19 cellular contexts compared by ENCODE assay signal in the genomic region with DNA sequence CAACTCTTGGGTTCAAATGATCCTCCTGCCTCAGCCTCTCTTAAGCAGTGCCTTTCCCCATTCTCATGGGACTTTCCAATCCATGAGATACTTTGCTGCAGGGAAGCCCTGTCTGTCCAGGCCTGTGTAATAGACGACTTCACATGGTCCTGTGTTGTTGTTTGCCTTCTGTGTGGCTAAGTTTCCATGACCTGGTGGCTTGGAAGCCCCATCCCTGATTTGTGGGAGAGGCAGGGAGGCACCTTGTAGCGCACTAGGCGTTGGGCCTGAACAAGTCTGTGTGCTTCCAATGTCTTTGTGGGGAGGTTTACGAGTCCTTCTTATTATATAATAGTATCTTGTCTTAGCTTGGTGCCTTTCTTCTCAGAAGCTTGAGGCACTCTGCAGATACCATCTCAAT.
"Had no signal": no experiment of that assay in that cellular context is flagged by ENCODE, and none has a peak within 500 bp of the region (broad histone marks: within the 10 kb centered on the region; RNA-seq: fewer than 3 reads in every experiment).

No MANE protein-coding gene starts in this region.

- H3K27me3 ChIP-seq: dorsolateral prefrontal cortex, pancreas, right atrium auricular region, sigmoid colon, stomach, testis, tibial artery, upper lobe of left lung had no signal

- H3K4me3 ChIP-seq: dorsolateral prefrontal cortex, pancreas, right atrium auricular region, sigmoid colon, stomach, testis, tibial artery, upper lobe of left lung had no signal

- H3K27ac Mint-ChIP-seq: natural killer cell; stimulated activated effector memory CD8-positive, alpha-beta T cell treated with anti-CD3 and anti-CD28 coated beads, Interleukin-12 subunit alpha, Interleukin-12 subunit beta, amount 100 ng/mL, for 72 hours had no signal

- H3K4me3 Mint-ChIP-seq: natural killer cell; stimulated activated effector memory CD8-positive, alpha-beta T cell treated with anti-CD3 and anti-CD28 coated beads, Interleukin-12 subunit alpha, Interleukin-12 subunit beta, amount 100 ng/mL, for 72 hours had no signal

- H3K9me3 ChIP-seq: pancreas, right atrium auricular region, sigmoid colon, stomach, testis, tibial artery, upper lobe of left lung had no signal

- H3K27ac ChIP-seq: pancreas, right atrium auricular region, stomach, testis, tibial artery, upper lobe of left lung had no signal

- H3K4me1 ChIP-seq: pancreas had no signal

- H3K9me3 Mint-ChIP-seq: natural killer cell; stimulated activated effector memory CD8-positive, alpha-beta T cell treated with anti-CD3 and anti-CD28 coated beads, Interleukin-12 subunit alpha, Interleukin-12 subunit beta, amount 100 ng/mL, for 72 hours had no signal

- H3K36me3 ChIP-seq: pancreas, right atrium auricular region, sigmoid colon, upper lobe of left lung had no signal

- H3K36me3 Mint-ChIP-seq: natural killer cell; stimulated activated effector memory CD8-positive, alpha-beta T cell treated with anti-CD3 and anti-CD28 coated beads, Interleukin-12 subunit alpha, Interleukin-12 subunit beta, amount 100 ng/mL, for 72 hours had no signal

- DNase-seq: dorsolateral prefrontal cortex; effector CD4-positive, alpha-beta T cell; head of caudate nucleus; kidney; natural killer cell; occipital lobe; pancreas; sigmoid colon; stimulated activated CD4-positive, alpha-beta T cell treated with anti-CD3 and anti-CD28 coated beads, Interleukin-2, amount 100 ng/mL, for 24 hours; stimulated activated CD4-positive, alpha-beta T cell treated with anti-CD3 and anti-CD28 coated beads, Interleukin-4, amount 100 ng/mL, for 24 hours; stimulated activated naive CD4-positive, alpha-beta T cell treated with Interleukin-2 at 50 U/mL for 16 hours; stomach; substantia nigra; testis; tibial artery; upper lobe of left lung had no signal

- ATAC-seq: left lobe of liver; natural killer cell; stimulated activated effector memory CD8-positive, alpha-beta T cell treated with anti-CD3 and anti-CD28 coated beads, Interleukin-12 subunit alpha, Interleukin-12 subunit beta, amount 100 ng/mL, for 72 hours had no signal

- H3K4me1 Mint-ChIP-seq: stimulated activated effector memory CD8-positive, alpha-beta T cell treated with anti-CD3 and anti-CD28 coated beads, Interleukin-12 subunit alpha, Interleukin-12 subunit beta, amount 100 ng/mL, for 72 hours had no signal
